13 cellular contexts compared by ENCODE assay signal in genomic region chr2:10125842-10126596, GRCh38. TPM values are rescaled to one million over a fixed set of nuclear protein-coding genes. Genes with fewer than 3 reads are reported as not detected.
DNase-seq lines count a peak whose midpoint lies in the region; ATAC-seq and TF ChIP-seq lines count a peak whose summit lies in the region.
"Had no signal": no experiment of that assay in that cellular context is flagged by ENCODE, and none has a peak within 500 bp of the region (broad histone marks: within the 10 kb centered on the region; RNA-seq: fewer than 3 reads in every experiment).

No MANE protein-coding gene starts in this region.

- H3K4me3 ChIP-seq in muscle layer of duodenum (ENCODE audit: low read depth in 1 of 2, low read length in 2 of 2): no peak overlapping the region
- H3K4me3 ChIP-seq: ascending aorta, mucosa of descending colon, Peyer's patch had no signal

- peaks cover 20 to 28% of the 10 kb centered on the region in 2 donors for H3K36me3 Mint-ChIP-seq in CD14-positive monocyte
- peaks cover 80% of the 10 kb centered on the region for H3K36me3 Mint-ChIP-seq in activated CD4-positive, alpha-beta memory T cell treated with anti-CD3 and anti-CD28 coated beads for 36 hours

- CTCF ChIA-PET in activated CD4-positive, alpha-beta memory T cell treated with anti-CD3 and anti-CD28 coated beads for 36 hours (lab: Charles Lee): interaction anchor here (0.7 to 4.8 kb wide), 8 partner anchors 16 to 321 kb away, joined by 3 to 97 read pairs (median 4); no protein-coding TSS in a partner anchor

- POLR2A ChIA-PET in activated CD4-positive, alpha-beta memory T cell treated with anti-CD3 and anti-CD28 coated beads for 36 hours (lab: Charles Lee): interaction anchor here (0.8 to 2.4 kb wide), 9 partner anchors 9 to 322 kb away, joined by 3 to 10 read pairs (median 3); partner anchors contain the start of genes HPCAL1 and ODC1

- peaks cover 0 to 29% of the 10 kb centered on the region in 2 donors for H3K4me1 ChIP-seq in muscle layer of duodenum (ENCODE audit: control insufficient read depth in 1 of 2, insufficient read depth in 2 of 2, low read length in 2 of 2)
- H3K4me1 ChIP-seq in foreskin keratinocyte: peaks cover 8% of the 10 kb centered on the region

- no peak overlapping the region for H3K4me3 Mint-ChIP-seq in CD14-positive monocyte
- peak overlapping the region; percentile 97 for H3K4me3 Mint-ChIP-seq in activated CD4-positive, alpha-beta memory T cell treated with anti-CD3 and anti-CD28 coated beads for 36 hours

- no peak for ATAC-seq in foreskin keratinocyte
- no peak for ATAC-seq in GM18511 (IDR thresholded peaks at IDR 0.05; ENCODE audit: unreplicated experiment)
- ATAC-seq: mucosa of descending colon had no signal

- intact Hi-C loops in CD14-positive monocyte (cut with micrococcal nuclease): loop anchor here (2.0 to 10.0 kb wide), 3 partner anchors 149 to 309 kb away; partner anchors contain the start of gene HPCAL1 (in 1 of the 2)
- intact Hi-C loops in activated CD4-positive, alpha-beta memory T cell treated with anti-CD3 and anti-CD28 coated beads for 36 hours (cut with micrococcal nuclease): no loop called here

- no peaks in the 10 kb centered on the region for H3K27me3 Mint-ChIP-seq in CD14-positive monocyte (ENCODE audit: low read depth in 3 of 3)
- peaks cover 3% of the 10 kb centered on the region for H3K27me3 Mint-ChIP-seq in activated CD4-positive, alpha-beta memory T cell treated with anti-CD3 and anti-CD28 coated beads for 36 hours

- DNase-seq in CD14-positive monocyte (ENCODE audit: low spot score) (no peak), foreskin keratinocyte (no peak), T1000 (lab: John Stamatoyannopoulos, UW) (no peak)
- no peak for DNase-seq in activated CD4-positive, alpha-beta memory T cell treated with anti-CD3 and anti-CD28 coated beads for 36 hours
- DNase-seq: activated CD8-positive, alpha-beta memory T cell treated with anti-CD3 and anti-CD28 coated beads, Interleukin-2, amount 50 U/mL, for 4 hours; islet precursor cell; mucosa of descending colon; NCI-H1048 had no signal

- H3K36me3 ChIP-seq in muscle layer of duodenum (ENCODE audit: control insufficient read depth in 1 of 2, insufficient read depth in 2 of 2, low read length in 2 of 2): no peaks in the 10 kb centered on the region
- H3K36me3 ChIP-seq: ascending aorta, Peyer's patch had no signal

- H3K9me3 Mint-ChIP-seq in CD14-positive monocyte: no peaks in the 10 kb centered on the region
- H3K9me3 Mint-ChIP-seq in activated CD4-positive, alpha-beta memory T cell treated with anti-CD3 and anti-CD28 coated beads for 36 hours: no peaks in the 10 kb centered on the region

- peaks cover 58% of the 10 kb centered on the region for H3K4me1 Mint-ChIP-seq in CD14-positive monocyte
- peaks cover 57% of the 10 kb centered on the region for H3K4me1 Mint-ChIP-seq in activated CD4-positive, alpha-beta memory T cell treated with anti-CD3 and anti-CD28 coated beads for 36 hours (ENCODE audit: low read depth)

- TF ChIP-seq CTCF in CD14-positive monocyte (IDR thresholded peaks at IDR 0.05) (no peak), foreskin keratinocyte (conservative IDR thresholded peaks at IDR 0.05) (no peak)

- H3K27ac Mint-ChIP-seq in CD14-positive monocyte: peak overlapping the region in 6 of 7 donors; percentile 3 to 94 (median 76)
- peak overlapping the region; percentile 47 for H3K27ac Mint-ChIP-seq in activated CD4-positive, alpha-beta memory T cell treated with anti-CD3 and anti-CD28 coated beads for 36 hours

- peak; percentile 44 for TF ChIP-seq POLR2A in GM19099 (IDR thresholded peaks at IDR 0.05; ENCODE audit: extremely low read depth, insufficient read length, low read depth)

- H3K27me3 ChIP-seq in muscle layer of duodenum (ENCODE audit: low read depth, low read length): peaks cover 9% of the 10 kb centered on the region
- no peaks in the 10 kb centered on the region for H3K27me3 ChIP-seq in foreskin keratinocyte

- no peaks in the 10 kb centered on the region for H3K9me3 ChIP-seq in muscle layer of duodenum (ENCODE audit: control insufficient read depth in 1 of 2, low read length in 2 of 2)
- H3K9me3 ChIP-seq: ascending aorta, mucosa of descending colon, Peyer's patch had no signal

- H3K27ac ChIP-seq in muscle layer of duodenum (ENCODE audit: low read length) (peak overlapping the region; percentile 39), foreskin keratinocyte (no peak overlapping the region)
- H3K27ac ChIP-seq: ascending aorta had no signal

RNA-seq across cellular contexts. Expression of gene RRM2, which starts 3.5 kb away (rescaled TPM):
- not detected for polyA plus RNA-seq in CD14-positive monocyte
- 100 to 1,000 TPM; 523 to 528 TPM for total RNA-seq in activated CD4-positive, alpha-beta memory T cell treated with anti-CD3 and anti-CD28 coated beads for 36 hours
- total RNA-seq in foreskin keratinocyte: 101 and 116 TPM in 2 replicates
- polyA plus RNA-seq in foreskin keratinocyte: 97.0 and 119 TPM in 2 replicates
- total RNA-seq: ascending aorta had no signal

RNA-seq across cellular contexts. Expression of gene CYS1, which starts 45.8 kb away (rescaled TPM):
- not detected for polyA plus RNA-seq in CD14-positive monocyte
- total RNA-seq in activated CD4-positive, alpha-beta memory T cell treated with anti-CD3 and anti-CD28 coated beads for 36 hours: under 1 TPM in 1 of 2 experiments, not detected in 1; 0.07 TPM
- 0.11 and 0.20 TPM in 2 replicates for total RNA-seq in foreskin keratinocyte
- polyA plus RNA-seq in foreskin keratinocyte: 0.14 and 0.20 TPM in 2 replicates
